29 cellular contexts compared by ENCODE assay signal in the genomic region with DNA sequence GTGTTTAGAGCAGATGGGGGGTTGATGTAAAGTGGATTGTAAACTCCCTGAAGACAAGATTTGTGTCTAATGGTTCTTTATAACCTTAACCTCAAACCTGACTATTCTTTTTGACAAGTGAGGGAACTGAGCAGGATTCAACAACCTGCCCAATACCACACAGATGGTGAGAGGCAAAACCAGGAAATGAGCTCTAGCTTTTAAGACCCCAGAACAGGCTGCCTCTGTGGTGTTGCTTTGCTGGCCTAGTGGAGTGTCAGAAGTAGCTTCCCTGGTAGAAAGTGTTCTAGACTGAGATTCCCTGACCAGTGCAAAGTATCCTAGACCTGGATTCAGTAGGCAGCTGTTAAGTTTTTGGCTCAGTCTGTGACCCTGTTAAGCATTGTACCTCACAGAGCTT. TPM values are rescaled to one million over a fixed set of nuclear protein-coding genes. Genes with fewer than 3 reads are reported as not detected.
DNase-seq lines count a peak whose midpoint lies in the region; ATAC-seq, FAIRE-seq and TF ChIP-seq lines count a peak whose summit lies in the region.
"Had no signal": no experiment of that assay in that cellular context is flagged by ENCODE, and none has a peak within 500 bp of the region (broad histone marks: within the 10 kb centered on the region; RNA-seq: fewer than 3 reads in every experiment).

No MANE protein-coding gene starts in this region.

- peak overlapping the region; percentile 1; the same call in 1 of the 2 replicates for H2BK12ac ChIP-seq in H1 (ENCODE audit: low read depth, low read length)

- H3K36me3 Mint-ChIP-seq in activated naive CD4-positive, alpha-beta T cell treated with anti-CD3 and anti-CD28 coated beads, Interleukin-2, amount 50 U/mL, for 72 hours: peaks cover 0 to 15% of the 10 kb centered on the region in 2 donors
- H3K36me3 Mint-ChIP-seq in CD4-positive, alpha-beta memory T cell: no peaks in the 10 kb centered on the region

- no peak overlapping the region for H3K56ac ChIP-seq in H1 (replicated peaks; ENCODE audit: insufficient read length, low read depth, low read length)

- no peak overlapping the region for H3K18ac ChIP-seq in H1 (ENCODE audit: extremely low read depth, low read length)

- H2AFZ ChIP-seq in H1 (ENCODE audit: low read length) (no peak overlapping the region), smooth muscle cell (ENCODE audit: low read depth) (no peak overlapping the region)

- H3K9ac ChIP-seq in H1 (replicated peaks in 1 of 4; ENCODE audit: extremely low read depth in 1 of 4, low read depth in 3 of 4, low read length in 3 of 4) (no peak overlapping the region), smooth muscle cell (ENCODE audit: low read depth) (no peak overlapping the region)
- H3K9ac ChIP-seq: BLaER1 had no signal

- peaks cover 0 to 2% of the 10 kb centered on the region in 2 experiments for H4K20me1 ChIP-seq in H1 (replicated peaks in 1 of 2; ENCODE audit: control insufficient read depth in 1 of 2, insufficient read depth in 2 of 2, low read length in 2 of 2)
- no peaks in the 10 kb centered on the region for H4K20me1 ChIP-seq in smooth muscle cell (ENCODE audit: low read depth)
- H4K20me1 ChIP-seq: BLaER1 had no signal

- H3F3A ChIP-seq in smooth muscle cell (ENCODE audit: low read depth): no peaks in the 10 kb centered on the region

- H3K14ac ChIP-seq in H1 (ENCODE audit: insufficient read length): no peak overlapping the region

- CTCF ChIA-PET in H1 (lab: Charles Lee; ENCODE audit: partially characterized antibody): interaction anchor here (0.7 to 1.5 kb wide), 8 partner anchors 9 to 505 kb away, joined by 3 to 5 read pairs (median 3); a partner anchor contains a TSS
- CTCF ChIA-PET in CD4-positive, alpha-beta memory T cell (lab: Charles Lee; ENCODE audit: partially characterized antibody): interaction anchor here (1.4 kb wide), 1 partner anchor 18 kb away, joined by 6 read pairs; no protein-coding TSS in a partner anchor

- POLR2A ChIA-PET in H1 (lab: Charles Lee; ENCODE audit: partially characterized antibody): no interaction called here
- POLR2A ChIA-PET in CD4-positive, alpha-beta memory T cell (lab: Charles Lee; ENCODE audit: partially characterized antibody): no interaction called here

- H3K27me3 ChIP-seq in H1 (replicated peaks in 1 of 4; ENCODE audit: control insufficient read depth in 3 of 4, extremely low read depth in 1 of 4, insufficient read depth in 3 of 4, low read length in 3 of 4) (0 out of 7 replicates have a peak, but pooled peaks cover 0 to 3% (median 0%) of the 10 kb centered on the region in 4 experiments), smooth muscle cell (ENCODE audit: low read depth) (no peaks in the 10 kb centered on the region)
- H3K27me3 ChIP-seq in CD4-positive, alpha-beta memory T cell (ENCODE audit: insufficient read depth, low read length): no peaks in the 10 kb centered on the region
- H3K27me3 ChIP-seq: BLaER1, heart right ventricle, pancreas had no signal

- H3K4me1 ChIP-seq in H1 (replicated peaks in 1 of 4; ENCODE audit: control insufficient read depth in 3 of 4, insufficient read depth in 4 of 4, low read length in 3 of 4) (peaks cover 7 to 28% (median 17%) of the 10 kb centered on the region in 4 experiments), smooth muscle cell (ENCODE audit: low read depth) (peaks cover 11% of the 10 kb centered on the region)
- H3K4me1 ChIP-seq in CD4-positive, alpha-beta memory T cell (ENCODE audit: insufficient read depth, low read length): peaks cover 10% of the 10 kb centered on the region
- H3K4me1 ChIP-seq: BLaER1, pancreas had no signal

- H3K9me3 ChIP-seq in H1 (ENCODE audit: insufficient read depth in 2 of 2, low read depth in 1 of 2, low read length in 1 of 2) (no peaks in the 10 kb centered on the region), smooth muscle cell (replicated peaks; ENCODE audit: low read depth) (no peaks in the 10 kb centered on the region)
- H3K9me3 ChIP-seq in CD4-positive, alpha-beta memory T cell (ENCODE audit: control insufficient read depth in 1 of 2, low read length in 2 of 2): no peaks in the 10 kb centered on the region
- H3K9me3 ChIP-seq: BLaER1, heart right ventricle, pancreas had no signal

- no peak overlapping the region for H2BK15ac ChIP-seq in H1 (ENCODE audit: low read length)

- no peak overlapping the region for H2BK120ac ChIP-seq in H1 (replicated peaks; ENCODE audit: low read depth, low read length)

- H3K79me1 ChIP-seq in H1 (ENCODE audit: low read depth, low read length): no peaks in the 10 kb centered on the region

- TF ChIP-seq POLR2A in H1 (IDR thresholded peaks at IDR 0.05; ENCODE audit: control extremely low read depth in 1 of 2, low read depth in 2 of 2, low read length in 2 of 2): no peak

- H3K4me2 ChIP-seq in H1 (ENCODE audit: insufficient read depth in 1 of 2, low read depth in 2 of 2, low read length in 2 of 2) (no peak overlapping the region), smooth muscle cell (no peak overlapping the region)
- H3K4me2 ChIP-seq: BLaER1 had no signal

- no peak overlapping the region for H3K4ac ChIP-seq in H1 (replicated peaks; ENCODE audit: insufficient read length, low read depth, low read length)

- no peak for TF ChIP-seq EP300 in H1 (IDR thresholded peaks at IDR 0.05; ENCODE audit: borderline replicate concordance in 1 of 2, low read depth in 2 of 2, low read length in 2 of 2)

- no peak for ATAC-seq in activated naive CD4-positive, alpha-beta T cell treated with anti-CD3 and anti-CD28 coated beads, Interleukin-2, amount 50 U/mL, for 72 hours
- ATAC-seq: heart right ventricle, left colon, pancreas, right cardiac atrium, SK-N-SH treated with all-trans-retinoic acid at 6 μM for 48 hours had no signal

- H3K9me3 Mint-ChIP-seq in activated naive CD4-positive, alpha-beta T cell treated with anti-CD3 and anti-CD28 coated beads, Interleukin-2, amount 50 U/mL, for 72 hours: no peaks in the 10 kb centered on the region
- H3K9me3 Mint-ChIP-seq in CD4-positive, alpha-beta memory T cell: peaks cover 0 to 2% (median 0%) of the 10 kb centered on the region in 8 donors
- H3K9me3 Mint-ChIP-seq: activated CD4-positive, alpha-beta T cell treated with anti-CD3 and anti-CD28 coated beads, Interleukin-2, amount 10 ng/mL, durations not matched to agents 7 days and 5 days had no signal

- H4K8ac ChIP-seq in H1 (ENCODE audit: extremely low read depth, insufficient read depth, low read length): no peak overlapping the region

- no peak overlapping the region for H2BK5ac ChIP-seq in H1 (ENCODE audit: low read depth, low read length)

- H3K4me3 ChIP-seq in Jurkat, Clone E6-1 (ENCODE audit: low read length): no peak overlapping the region
- no peak overlapping the region; a peak in 1 of 8 replicates for H3K4me3 ChIP-seq in H1 (ENCODE audit: extremely low read depth in 1 of 4, insufficient read depth in 2 of 4, low read depth in 3 of 4, low read length in 4 of 4)
- H3K4me3 ChIP-seq in smooth muscle cell: no peak overlapping the region
- H3K4me3 ChIP-seq in CD4-positive, alpha-beta memory T cell (ENCODE audit: low read length in 2 of 2): no peak overlapping the region
- H3K4me3 ChIP-seq: BLaER1, heart right ventricle, pancreas had no signal

- H3K27ac ChIP-seq in H1 (ENCODE audit: low read depth, low read length) (no peak overlapping the region), smooth muscle cell (ENCODE audit: low read depth) (peak overlapping the region; percentile 79)
- no peak overlapping the region for H3K27ac ChIP-seq in CD4-positive, alpha-beta memory T cell (ENCODE audit: low read depth, low read length)
- H3K27ac ChIP-seq: BLaER1, heart right ventricle, pancreas had no signal

- intact Hi-C loops in CD4-positive, alpha-beta memory T cell (cut with micrococcal nuclease): no loop called here

- no peak for FAIRE-seq in H1 (lab: Jason Lieb, UNC)
- FAIRE-seq: bronchial epithelial cell, colon, pancreas had no signal

- H3K79me2 ChIP-seq in H1 (ENCODE audit: control insufficient read depth in 1 of 2, insufficient read depth in 2 of 2, low read length in 2 of 2): no peaks in the 10 kb centered on the region
- H3K79me2 ChIP-seq in smooth muscle cell (ENCODE audit: low read depth): no peaks in the 10 kb centered on the region

- DNase-seq in activated naive CD4-positive, alpha-beta T cell treated with anti-CD3 and anti-CD28 coated beads, Interleukin-2, amount 50 U/mL, for 72 hours (ENCODE audit: low spot score in 2 of 2): no peak
- DNase-seq in activated naive CD4-positive, alpha-beta T cell treated with Interleukin-2 at 50 U/mL for 16 hours: no peak
- peak; percentile 21 for DNase-seq in Jurkat, Clone E6-1 (ENCODE audit: low read depth, low spot score)
- DNase-seq in H1 (ENCODE audit: low read depth in 1 of 2, low spot score in 2 of 2) (no peak), smooth muscle cell (lab: John Stamatoyannopoulos, UW; ENCODE audit: unreplicated experiment) (no peak), islet precursor cell (no peak), T-helper 1 cell (no peak)
- DNase-seq in CD4-positive, alpha-beta memory T cell: no peak
- DNase-seq: activated CD4-positive, alpha-beta T cell treated with anti-CD3 and anti-CD28 coated beads, Interleukin-2, amount 10 ng/mL, durations not matched to agents 7 days and 5 days; activated naive CD4-positive, alpha-beta T cell; amygdala; DMS79; effector CD4-positive, alpha-beta T cell; heart right ventricle; Kasumi-1; left colon; MV-4-11; NCI-H1436 treated with DMSO at 0.1 percent for 48 hours; NCI-H446; pancreas; right cardiac atrium; stimulated activated CD4-positive, alpha-beta T cell treated with anti-CD3 and anti-CD28 coated beads, Interleukin-2, amount 100 ng/mL, for 48 hours had no signal

- TF ChIP-seq CTCF in H1 (IDR thresholded peaks at IDR 0.05; ENCODE audit: control extremely low read depth in 1 of 3, insufficient read depth in 1 of 3, low read depth in 1 of 3, low read length in 3 of 3): no peak
- TF ChIP-seq CTCF in smooth muscle cell (IDR thresholded peaks at IDR 0.05; ENCODE audit: borderline replicate concordance, insufficient read depth, poor library complexity, severe bottlenecking): no peak

- no peak overlapping the region for H4K91ac ChIP-seq in H1 (replicated peaks; ENCODE audit: insufficient read length, low read length)

- H3K27ac Mint-ChIP-seq in activated naive CD4-positive, alpha-beta T cell treated with anti-CD3 and anti-CD28 coated beads, Interleukin-2, amount 50 U/mL, for 72 hours: peak overlapping the region; percentile 75 to 76
- H3K27ac Mint-ChIP-seq in CD4-positive, alpha-beta memory T cell: no peak overlapping the region
- H3K27ac Mint-ChIP-seq: activated CD4-positive, alpha-beta T cell treated with anti-CD3 and anti-CD28 coated beads, Interleukin-2, amount 10 ng/mL, durations not matched to agents 7 days and 5 days had no signal

- no peaks in the 10 kb centered on the region for H3K36me3 ChIP-seq in H1 (ENCODE audit: control insufficient read depth in 2 of 4, insufficient read depth in 4 of 4, low read length in 3 of 4)
- H3K36me3 ChIP-seq in smooth muscle cell (ENCODE audit: low read depth): no peaks in the 10 kb centered on the region
- no peaks in the 10 kb centered on the region for H3K36me3 ChIP-seq in CD4-positive, alpha-beta memory T cell (ENCODE audit: insufficient read depth, low read length)
- H3K36me3 ChIP-seq: BLaER1, heart right ventricle, pancreas had no signal

- TF ChIP-seq RAD21 in H1 (IDR thresholded peaks at IDR 0.05 in 1 of 2, conservative IDR thresholded peaks at IDR 0.05 in 1 of 2; ENCODE audit: low read depth in 2 of 2, low read length in 2 of 2): no peak

- H2BK20ac ChIP-seq in H1 (ENCODE audit: low read length): no peak overlapping the region

- peaks cover 7 to 8% of the 10 kb centered on the region in 2 donors for H3K27me3 Mint-ChIP-seq in CD4-positive, alpha-beta memory T cell
- H3K27me3 Mint-ChIP-seq: activated CD4-positive, alpha-beta T cell treated with anti-CD3 and anti-CD28 coated beads, Interleukin-2, amount 10 ng/mL, durations not matched to agents 7 days and 5 days had no signal

- no peak overlapping the region; the same call in 1 of the 2 replicates for H2AK5ac ChIP-seq in H1 (ENCODE audit: low read depth, low read length)

- no peak overlapping the region for H3K23ac ChIP-seq in H1 (ENCODE audit: insufficient read length)

- H3K4me1 Mint-ChIP-seq in CD4-positive, alpha-beta memory T cell: peaks cover 5 to 14% (median 12%) of the 10 kb centered on the region in 4 donors

- no peak overlapping the region for H3K4me3 Mint-ChIP-seq in CD4-positive, alpha-beta memory T cell
- H3K4me3 Mint-ChIP-seq: activated CD4-positive, alpha-beta T cell treated with anti-CD3 and anti-CD28 coated beads, Interleukin-2, amount 10 ng/mL, durations not matched to agents 7 days and 5 days; neural crest cell had no signal

- no peaks in the 10 kb centered on the region for H3K23me2 ChIP-seq in H1 (ENCODE audit: low read depth, low read length)

- no peak overlapping the region for H4K5ac ChIP-seq in H1 (ENCODE audit: insufficient read length, low read depth, low read length)

RNA-seq across cellular contexts. Expression of a gene that starts 9.0 kb away (rescaled TPM):
- 1 to 10 TPM in 1 of 2 donors, under 1 TPM in 1; 0.97 to 1.3 TPM for total RNA-seq in activated naive CD4-positive, alpha-beta T cell treated with anti-CD3 and anti-CD28 coated beads, Interleukin-2, amount 50 U/mL, for 72 hours
- not detected for polyA plus RNA-seq in Jurkat, Clone E6-1 (2012; ENCODE audit: insufficient read depth, insufficient read length)
- total RNA-seq in H1 (2021; fragmentation: NEBNext Ultra II Directional; extraction: Animal tissue kit (Norgen Biotek cat#: 25700)): not detected in 2 replicates
- polyA plus RNA-seq in H1 (2011; rRNA removed) (0.05 and 0.06 TPM in 2 replicates), smooth muscle cell (5.1 and 25.4 TPM in 2 replicates)
- polyA plus RNA-seq in H1 (2011; cell fraction: cytosol; rRNA removed): not detected
- polyA plus RNA-seq in H1 (2011; cell fraction: nucleus; rRNA removed): not detected
- 0.11 to 0.31 TPM (median 0.27 TPM) in 3 of 4 replicates, not detected in the other for polyA plus RNA-seq in H1 (2012, experiment 1 of 2)
- polyA plus RNA-seq in H1 (2012, experiment 2 of 2): not detected
- polyA plus RNA-seq in H1 (2013, experiment 1 of 2): 0.12 TPM
- polyA plus RNA-seq in H1 (2013, experiment 2 of 2): 0.22 TPM
- not detected in 2 replicates for polyA minus RNA-seq in H1 (2011; rRNA and poly(A)+ RNA removed)
- polyA minus RNA-seq in H1 (2011; cell fraction: cytosol; rRNA and poly(A)+ RNA removed): not detected
- polyA minus RNA-seq in H1 (2011; cell fraction: nucleus; rRNA and poly(A)+ RNA removed): 0.60 TPM
- 24.0 and 27.1 TPM in 2 replicates for total RNA-seq in smooth muscle cell
- not detected for total RNA-seq in CD4-positive, alpha-beta memory T cell
- polyA plus RNA-seq in CD4-positive, alpha-beta memory T cell: not detected
- total RNA-seq: heart right ventricle, left colon, neural crest cell, pancreas, right cardiac atrium had no signal
- polyA plus RNA-seq: pancreas, right cardiac atrium had no signal

RNA-seq across cellular contexts. Expression of a gene that starts 21.8 kb away (rescaled TPM):
- total RNA-seq in activated naive CD4-positive, alpha-beta T cell treated with anti-CD3 and anti-CD28 coated beads, Interleukin-2, amount 50 U/mL, for 72 hours: not detected
- not detected for polyA plus RNA-seq in Jurkat, Clone E6-1 (2012; ENCODE audit: insufficient read depth, insufficient read length)
- total RNA-seq in H1 (2021; fragmentation: NEBNext Ultra II Directional; extraction: Animal tissue kit (Norgen Biotek cat#: 25700)): not detected in 2 replicates
- polyA plus RNA-seq in H1 (2011; rRNA removed) (not detected in 2 replicates), smooth muscle cell (not detected in 2 replicates)
- polyA plus RNA-seq in H1 (2011; cell fraction: cytosol; rRNA removed): not detected
- polyA plus RNA-seq in H1 (2011; cell fraction: nucleus; rRNA removed): not detected
- polyA plus RNA-seq in H1 (2012, experiment 1 of 2): not detected in 4 replicates
- not detected for polyA plus RNA-seq in H1 (2012, experiment 2 of 2)
- polyA plus RNA-seq in H1 (2013, experiment 1 of 2): not detected
- polyA plus RNA-seq in H1 (2013, experiment 2 of 2): not detected
- polyA minus RNA-seq in H1 (2011; rRNA and poly(A)+ RNA removed): not detected in 2 replicates
- not detected for polyA minus RNA-seq in H1 (2011; cell fraction: cytosol; rRNA and poly(A)+ RNA removed)
- not detected for polyA minus RNA-seq in H1 (2011; cell fraction: nucleus; rRNA and poly(A)+ RNA removed)
- total RNA-seq in smooth muscle cell: not detected in 2 replicates
- not detected for total RNA-seq in CD4-positive, alpha-beta memory T cell
- not detected for polyA plus RNA-seq in CD4-positive, alpha-beta memory T cell
- total RNA-seq: activated CD4-positive, alpha-beta T cell treated with anti-CD3 and anti-CD28 coated beads, Interleukin-2, amount 10 ng/mL, durations not matched to agents 7 days and 5 days; bronchial epithelial cell; epithelial cell of proximal tubule; neural crest cell; T-helper 2 cell treated with Interferon-gamma antibody and Interleukin-4, amounts not matched to agents 100 ng/mL and 5 ng/mL, for 36 hours had no signal

RNA-seq across cellular contexts. Expression of a gene that starts 29.2 kb away (rescaled TPM):
- total RNA-seq in activated naive CD4-positive, alpha-beta T cell treated with anti-CD3 and anti-CD28 coated beads, Interleukin-2, amount 50 U/mL, for 72 hours: under 1 TPM; 0.14 to 0.68 TPM
- not detected for polyA plus RNA-seq in Jurkat, Clone E6-1 (2012; ENCODE audit: insufficient read depth, insufficient read length)
- total RNA-seq in H1 (2021; fragmentation: NEBNext Ultra II Directional; extraction: Animal tissue kit (Norgen Biotek cat#: 25700)): not detected in 2 replicates
- polyA plus RNA-seq in H1 (2011; rRNA removed): not detected in 2 replicates
- polyA plus RNA-seq in H1 (2011; cell fraction: cytosol; rRNA removed): not detected
- not detected for polyA plus RNA-seq in H1 (2011; cell fraction: nucleus; rRNA removed)
- 0.07 to 0.09 TPM in 2 of 4 replicates, not detected in the others for polyA plus RNA-seq in H1 (2012, experiment 1 of 2)
- polyA plus RNA-seq in H1 (2012, experiment 2 of 2): not detected
- not detected for polyA plus RNA-seq in H1 (2013, experiment 1 of 2)
- polyA plus RNA-seq in H1 (2013, experiment 2 of 2): not detected
- polyA minus RNA-seq in H1 (2011; rRNA and poly(A)+ RNA removed): not detected in 2 replicates
- polyA minus RNA-seq in H1 (2011; cell fraction: cytosol; rRNA and poly(A)+ RNA removed): not detected
- not detected for polyA minus RNA-seq in H1 (2011; cell fraction: nucleus; rRNA and poly(A)+ RNA removed)
- total RNA-seq in smooth muscle cell: not detected in 2 replicates
- polyA plus RNA-seq in smooth muscle cell: not detected in 2 replicates
- 1 to 10 TPM in 1 of 2 experiments, under 1 TPM in 1; 0.94 to 1.3 TPM for total RNA-seq in CD4-positive, alpha-beta memory T cell
- 1 to 10 TPM in 1 of 2 donors, under 1 TPM in 1; 0.36 to 1.2 TPM for polyA plus RNA-seq in CD4-positive, alpha-beta memory T cell
- total RNA-seq: bronchial epithelial cell, epithelial cell of proximal tubule, neural crest cell had no signal

Comparison
In these comparisons a context has a peak if more than half of its experiments do, and no peak if none do; other contexts are left out.
1. H3K27ac Mint-ChIP-seq: peak in activated naive CD4-positive, alpha-beta T cell treated with anti-CD3 and anti-CD28 coated beads, Interleukin-2, amount 50 U/mL, for 72 hours (2 of 2); none in CD4-positive, alpha-beta memory T cell (0 of 7).
2. RNA of a gene that starts 9.0 kb away (total RNA-seq): 24.0 to 27.1 TPM in smooth muscle cell; 0.97 to 1.3 TPM in activated naive CD4-positive, alpha-beta T cell treated with anti-CD3 and anti-CD28 coated beads, Interleukin-2, amount 50 U/mL, for 72 hours, not detected in H1 and not detected in CD4-positive, alpha-beta memory T cell; every median in the first group is over 10 times any median in the second.